In genomic region chr1:32963746-32964460, GRCh38 we compare ENCODE assay signal across 8 cellular contexts. TPM values are rescaled to one million over a fixed set of nuclear protein-coding genes. Genes with fewer than 3 reads are reported as not detected.
DNase-seq lines count a peak whose midpoint lies in the region; ATAC-seq lines count a peak whose summit lies in the region.

No MANE protein-coding gene starts in this region.

- in situ Hi-C loops in T47D (cut with HindIII; ENCODE audit: low pct_unique_long_range_greater_than_20kb, low sequenced_read_pairs), result no loop called here

- peak; percentile 25 for ATAC-seq in GM21723 (IDR thresholded peaks at IDR 0.05; ENCODE audit: unreplicated experiment)

- peak; percentile 71 for DNase-seq in Daoy (ENCODE audit: low read depth)
- peak; percentile 42 to 50 for DNase-seq in Kasumi-1 (lab: John Stamatoyannopoulos, UW)
- DNase-seq in UCSD-AML1 (lab: John Stamatoyannopoulos, UW; ENCODE audit: unreplicated experiment), result peak; percentile 62
- peak; percentile 74 to 79 for DNase-seq in T47D (ENCODE audit: low read depth in 1 of 2, low spot score in 1 of 2)
- peak; percentile 58 for DNase-seq in iris pigment epithelial cell (ENCODE audit: low read depth)
- peak; percentile 37 to 42 for DNase-seq in stimulated activated CD4-positive, alpha-beta T cell treated with anti-CD3 and anti-CD28 coated beads, Interleukin-15, amount 100 ng/mL, for 1 hour (ENCODE audit: low read depth in 1 of 2, low spot score in 1 of 2)
- DNase-seq in DMS114 treated with DMSO at 0.1 percent for 48 hours (lab: John Stamatoyannopoulos, UW; ENCODE audit: unreplicated experiment), result no peak

RNA-seq across cellular contexts. Expression of gene RNF19B, which starts 0.7 kb away (rescaled TPM):
- total RNA-seq in Daoy (2014; rRNA removed; shearing (Covaris generic)), result 18.8 and 20.4 TPM in 2 replicates
